ENCODE assay signal across 15 cellular contexts in genomic region chr6:129536271-129536670, GRCh38.
DNase-seq lines count a peak whose midpoint lies in the region; ATAC-seq and TF ChIP-seq lines count a peak whose summit lies in the region.
"Had no signal": no experiment of that assay in that cellular context is flagged by ENCODE, and none has a peak within 500 bp of the region (broad histone marks: within the 10 kb centered on the region; RNA-seq: fewer than 3 reads in every experiment).

No MANE protein-coding gene starts in this region.

- ATAC-seq in GM23338 = no peak
- ATAC-seq in HG03439 (IDR thresholded peaks at IDR 0.05; ENCODE audit: unreplicated experiment) = no peak

- H3K4me3 ChIP-seq in GM23338 = no peak overlapping the region
- H3K4me3 ChIP-seq: GM23248 had no signal

- H3K27me3 Mint-ChIP-seq in GM23338 (ENCODE audit: insufficient read depth, low read depth, poor library complexity) = no peaks in the 10 kb centered on the region
- H3K27me3 Mint-ChIP-seq: CD4-positive, alpha-beta memory T cell had no signal

- H2AFZ ChIP-seq in GM23338 = 0 out of 2 replicates have a peak overlapping the region, but pooled peaks have one; percentile 60
- H2AFZ ChIP-seq: GM23248 had no signal

- peaks cover 3% of the 10 kb centered on the region; the same call in 2 of the 3 replicates for H3K4me1 Mint-ChIP-seq in GM23338
- H3K4me1 Mint-ChIP-seq: CD4-positive, alpha-beta memory T cell; IgD-negative memory B cell had no signal

- no peak overlapping the region for H3K4me3 Mint-ChIP-seq in GM23338
- H3K4me3 Mint-ChIP-seq: CD4-positive, alpha-beta memory T cell; IgD-negative memory B cell had no signal

- no peaks in the 10 kb centered on the region for H3K36me3 ChIP-seq in GM23338 (ENCODE audit: insufficient read depth)
- H3K36me3 ChIP-seq: BE2C had no signal

- H3K4me2 ChIP-seq in GM23338 = no peak overlapping the region

- H3K9me3 Mint-ChIP-seq in GM23338 = no peaks in the 10 kb centered on the region
- H3K9me3 Mint-ChIP-seq: IgD-negative memory B cell had no signal

- no peak for DNase-seq in GM23338 (ENCODE audit: low spot score)
- peak; percentile 82 to 95 for DNase-seq in NCI-H524 (lab: John Stamatoyannopoulos, UW)
- DNase-seq in middle frontal gyrus (ENCODE audit: extremely low spot score, low spot score) = peak; percentile 49
- peak; percentile 70 for DNase-seq in superior temporal gyrus (ENCODE audit: extremely low spot score)
- DNase-seq in NCI-H1105 treated with DMSO at 0.1 percent for 48 hours (lab: John Stamatoyannopoulos, UW) = no peak
- DNase-seq in midbrain (lab: John Stamatoyannopoulos, UW) = no peak
- DNase-seq: BE2C; CD4-positive, alpha-beta memory T cell; DND-41; GDM1; GM23248; H7 had no signal

- H3K9me2 ChIP-seq in GM23338 (ENCODE audit: insufficient read depth) = no peaks in the 10 kb centered on the region

- no peak overlapping the region for H3K27ac Mint-ChIP-seq in GM23338
- H3K27ac Mint-ChIP-seq: CD4-positive, alpha-beta memory T cell; IgD-negative memory B cell had no signal

- no peak overlapping the region for H3K27ac ChIP-seq in GM23338 (ENCODE audit: low read depth)
- H3K27ac ChIP-seq: C4-2B, GM23248 had no signal

- H3K27me3 ChIP-seq in GM23338 (ENCODE audit: insufficient read depth) = no peaks in the 10 kb centered on the region

- no peaks in the 10 kb centered on the region for H3K4me1 ChIP-seq in GM23338 (ENCODE audit: insufficient read depth)
- H3K4me1 ChIP-seq: BE2C had no signal

- H3F3A ChIP-seq in GM23338 (replicated peaks; ENCODE audit: low read depth) = no peaks in the 10 kb centered on the region

- H4K20me1 ChIP-seq in GM23338 (replicated peaks; ENCODE audit: insufficient read depth) = no peaks in the 10 kb centered on the region

- TF ChIP-seq CTCF in GM23338 (conservative IDR thresholded peaks at IDR 0.05; ENCODE audit: low read depth in 2 of 2) = no peak

- no peaks in the 10 kb centered on the region for H3K79me2 ChIP-seq in GM23338 (replicated peaks; ENCODE audit: insufficient read depth)

- no peaks in the 10 kb centered on the region for H3K36me3 Mint-ChIP-seq in GM23338 (ENCODE audit: low read depth)
- H3K36me3 Mint-ChIP-seq: CD4-positive, alpha-beta memory T cell had no signal

TF ChIP-seq in GM23338, 12 proteins besides CTCF, POLR2A, EP300 and RAD21:
- TF ChIP-seq JUNB (IDR thresholded peaks at IDR 0.05; ENCODE audit: unreplicated experiment) (no peak), ETS1 (IDR thresholded peaks at IDR 0.05) (no peak), STAT1 (IDR thresholded peaks at IDR 0.05; ENCODE audit: unreplicated experiment) (no peak), POLR2AphosphoS5 (IDR thresholded peaks at IDR 0.05; ENCODE audit: low read depth) (no peak), EZH2phosphoT487 (IDR thresholded peaks at IDR 0.05; ENCODE audit: unreplicated experiment) (no peak), ZNF462 (CRISPR knock-in tag; IDR thresholded peaks at IDR 0.05) (no peak), CREB1 (CRISPR knock-in tag; IDR thresholded peaks at IDR 0.05; ENCODE audit: low read depth) (no peak), EZH2 (IDR thresholded peaks at IDR 0.05; ENCODE audit: low read depth, unreplicated experiment) (no peak), NANOG (IDR thresholded peaks at IDR 0.05; ENCODE audit: borderline replicate concordance) (no peak), ZNF114 (CRISPR knock-in tag; IDR thresholded peaks at IDR 0.05) (no peak), ZNF331 (CRISPR knock-in tag; IDR thresholded peaks at IDR 0.05; ENCODE audit: low read depth) (no peak)
- TF ChIP-seq, protein P1, sequence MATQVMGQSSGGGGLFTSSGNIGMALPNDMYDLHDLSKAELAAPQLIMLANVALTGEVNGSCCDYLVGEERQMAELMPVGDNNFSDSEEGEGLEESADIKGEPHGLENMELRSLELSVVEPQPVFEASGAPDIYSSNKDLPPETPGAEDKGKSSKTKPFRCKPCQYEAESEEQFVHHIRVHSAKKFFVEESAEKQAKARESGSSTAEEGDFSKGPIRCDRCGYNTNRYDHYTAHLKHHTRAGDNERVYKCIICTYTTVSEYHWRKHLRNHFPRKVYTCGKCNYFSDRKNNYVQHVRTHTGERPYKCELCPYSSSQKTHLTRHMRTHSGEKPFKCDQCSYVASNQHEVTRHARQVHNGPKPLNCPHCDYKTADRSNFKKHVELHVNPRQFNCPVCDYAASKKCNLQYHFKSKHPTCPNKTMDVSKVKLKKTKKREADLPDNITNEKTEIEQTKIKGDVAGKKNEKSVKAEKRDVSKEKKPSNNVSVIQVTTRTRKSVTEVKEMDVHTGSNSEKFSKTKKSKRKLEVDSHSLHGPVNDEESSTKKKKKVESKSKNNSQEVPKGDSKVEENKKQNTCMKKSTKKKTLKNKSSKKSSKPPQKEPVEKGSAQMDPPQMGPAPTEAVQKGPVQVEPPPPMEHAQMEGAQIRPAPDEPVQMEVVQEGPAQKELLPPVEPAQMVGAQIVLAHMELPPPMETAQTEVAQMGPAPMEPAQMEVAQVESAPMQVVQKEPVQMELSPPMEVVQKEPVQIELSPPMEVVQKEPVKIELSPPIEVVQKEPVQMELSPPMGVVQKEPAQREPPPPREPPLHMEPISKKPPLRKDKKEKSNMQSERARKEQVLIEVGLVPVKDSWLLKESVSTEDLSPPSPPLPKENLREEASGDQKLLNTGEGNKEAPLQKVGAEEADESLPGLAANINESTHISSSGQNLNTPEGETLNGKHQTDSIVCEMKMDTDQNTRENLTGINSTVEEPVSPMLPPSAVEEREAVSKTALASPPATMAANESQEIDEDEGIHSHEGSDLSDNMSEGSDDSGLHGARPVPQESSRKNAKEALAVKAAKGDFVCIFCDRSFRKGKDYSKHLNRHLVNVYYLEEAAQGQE (IDR thresholded peaks at IDR 0.05; ENCODE audit: unreplicated experiment) = no peak
TF ChIP-seq in GM23338: peak in this region for 0.

Comparison
In these comparisons a context has a peak if more than half of its experiments do, and no peak if none do; other contexts are left out.
1. DNase-seq: peak in NCI-H524 (2 of 2), middle frontal gyrus (single experiment) and superior temporal gyrus (single experiment); none in GM23338 (single experiment), NCI-H1105 treated with DMSO at 0.1 percent for 48 hours (single experiment) and midbrain (single experiment).